1 cellular context compared by ENCODE assay signal in the genomic region with DNA sequence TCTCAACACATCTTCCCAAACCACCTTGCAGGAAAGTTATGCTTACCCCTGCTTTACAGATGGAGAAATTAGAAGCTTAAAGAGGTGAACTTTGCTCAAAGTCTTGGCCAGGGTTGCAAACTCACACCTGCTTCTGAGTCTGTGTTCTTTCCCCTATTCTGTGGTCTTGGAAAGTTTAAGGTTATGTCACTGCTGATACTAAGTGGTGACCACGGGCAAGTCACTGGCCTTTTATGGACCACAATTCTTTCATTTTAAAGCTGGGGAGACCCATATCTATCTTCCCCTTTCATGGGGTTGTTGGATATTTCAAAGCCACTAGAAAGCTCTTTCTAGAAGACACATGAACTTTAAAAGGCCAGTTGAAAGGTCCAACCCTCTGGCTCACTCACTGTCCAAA.
TF ChIP-seq lines count a peak whose summit lies in the region.

No MANE protein-coding gene starts in this region.

TF ChIP-seq in GM12878, 131 proteins besides CTCF, POLR2A, EP300 and RAD21:
- TF ChIP-seq TBL1XR1 (IDR thresholded peaks at IDR 0.05; ENCODE audit: low read depth, low read length) (no peak), MYC (IDR thresholded peaks at IDR 0.05; ENCODE audit: insufficient read depth, insufficient read length, insufficient replicate concordance, low read length, severe bottlenecking) (no peak), CEBPB (IDR thresholded peaks at IDR 0.05; ENCODE audit: borderline replicate concordance in 1 of 2, low read depth in 2 of 2, low read length in 2 of 2) (no peak), BCL11A (IDR thresholded peaks at IDR 0.05; ENCODE audit: low read depth, low read length) (no peak), RUNX3 (IDR thresholded peaks at IDR 0.05; ENCODE audit: low read length) (peak; percentile 28)
